In genomic region chr7:151094675-151095074, GRCh38 we compare ENCODE assay signal across 1 cellular context.
TF ChIP-seq lines count a peak whose summit lies in the region.

No MANE protein-coding gene starts in this region.

TF ChIP-seq in A549, 52 proteins besides CTCF, POLR2A, EP300 and RAD21:
- TF ChIP-seq MAFK (IDR thresholded peaks at IDR 0.05; ENCODE audit: partially characterized antibody) (no peak), RNF2 (IDR thresholded peaks at IDR 0.05; ENCODE audit: borderline replicate concordance, low read depth) (no peak), BCL3 (IDR thresholded peaks at IDR 0.05) (no peak), HOXB13 (CRISPR knock-in tag; IDR thresholded peaks at IDR 0.05; ENCODE audit: low read depth) (no peak)
